In the genomic region with DNA sequence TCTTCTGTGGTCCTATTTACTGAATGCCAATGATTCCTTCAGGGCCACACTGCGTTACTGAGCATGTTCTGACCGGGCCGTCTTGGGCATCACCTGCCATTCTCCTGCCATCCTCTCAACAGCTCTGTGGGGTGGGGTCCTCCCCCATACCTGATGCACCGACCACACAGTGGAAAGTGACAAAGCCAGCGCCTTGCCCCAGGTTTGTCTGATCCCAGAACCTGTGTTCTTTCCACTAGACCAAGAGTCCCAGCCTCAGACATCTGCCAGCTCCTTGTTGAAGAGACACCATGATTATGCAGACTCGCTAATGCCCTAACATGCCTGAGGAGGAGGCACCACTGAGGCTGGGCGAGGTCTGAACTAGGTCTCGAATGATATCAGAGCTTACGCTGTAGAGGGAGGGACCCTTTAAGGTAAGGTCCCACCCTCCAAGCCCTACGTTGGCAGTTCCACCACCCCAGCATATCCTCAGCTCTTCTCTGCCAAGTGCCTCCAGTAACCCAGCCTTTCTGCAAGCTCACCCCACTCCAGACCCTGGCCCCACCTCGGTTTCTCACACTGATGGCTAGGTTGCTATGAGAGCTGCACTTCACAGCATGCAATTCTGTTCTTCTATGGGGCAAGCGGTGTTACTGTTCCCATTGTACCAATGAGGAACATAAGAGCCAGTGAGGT, we compare ENCODE assay signal across 18 cellular contexts.
"Had no signal": no experiment of that assay in that cellular context is flagged by ENCODE, and none has a peak within 500 bp of the region (broad histone marks: within the 10 kb centered on the region; RNA-seq: fewer than 3 reads in every experiment).

No MANE protein-coding gene starts in this region.

- H3K36me3 Mint-ChIP-seq: activated naive CD4-positive, alpha-beta T cell treated with anti-CD3 and anti-CD28 coated beads, Interleukin-2, amount 50 U/mL, for 72 hours; stimulated activated effector memory CD8-positive, alpha-beta T cell treated with anti-CD3 and anti-CD28 coated beads, Interleukin-12 subunit alpha, Interleukin-12 subunit beta, amount 100 ng/mL, for 72 hours had no signal

- DNase-seq: activated CD4-positive, alpha-beta memory T cell treated with anti-CD3 and anti-CD28 coated beads for 36 hours; activated T-cell treated with anti-CD3 and anti-CD28 coated beads, Interleukin-2, amount 50 U/mL, for 24 hours; central memory CD4-positive, alpha-beta T cell; effector CD4-positive, alpha-beta T cell; hippocampal formation; mesendoderm; nephron progenitor cell; right lobe of liver; SK-N-SH; stimulated activated CD4-positive, alpha-beta T cell treated with anti-CD3 and anti-CD28 coated beads, Interleukin-12 subunit alpha, Interleukin-12 subunit beta, amount 100 ng/mL, for 4 hours; T-helper 1 cell had no signal

- H3K4me2 ChIP-seq: SK-N-SH had no signal

- H3K9me3 Mint-ChIP-seq: activated CD4-positive, alpha-beta memory T cell treated with anti-CD3 and anti-CD28 coated beads for 36 hours; activated naive CD4-positive, alpha-beta T cell treated with anti-CD3 and anti-CD28 coated beads, Interleukin-2, amount 50 U/mL, for 72 hours; activated T-cell treated with anti-CD3 and anti-CD28 coated beads, Interleukin-2, amount 50 U/mL, for 24 hours; nephron progenitor cell; stimulated activated effector memory CD8-positive, alpha-beta T cell treated with anti-CD3 and anti-CD28 coated beads, Interleukin-12 subunit alpha, Interleukin-12 subunit beta, amount 100 ng/mL, for 72 hours had no signal

- H3K27ac ChIP-seq: coronary artery, esophagus muscularis mucosa, psoas muscle, right lobe of liver, tibial nerve, VCaP had no signal

- H3K4me1 ChIP-seq: esophagus muscularis mucosa, right lobe of liver, tibial nerve had no signal

- H3K27me3 ChIP-seq: esophagus muscularis mucosa, right lobe of liver, tibial nerve had no signal

- H3K36me3 ChIP-seq: right lobe of liver had no signal

- H3K9ac ChIP-seq: SK-N-SH had no signal

- H3K27me3 Mint-ChIP-seq: activated CD4-positive, alpha-beta memory T cell treated with anti-CD3 and anti-CD28 coated beads for 36 hours; activated T-cell treated with anti-CD3 and anti-CD28 coated beads, Interleukin-2, amount 50 U/mL, for 24 hours had no signal

- H3K9me3 ChIP-seq: esophagus muscularis mucosa, psoas muscle, right lobe of liver, SK-N-SH, tibial nerve had no signal

- H3K27ac Mint-ChIP-seq: activated CD4-positive, alpha-beta memory T cell treated with anti-CD3 and anti-CD28 coated beads for 36 hours; activated T-cell treated with anti-CD3 and anti-CD28 coated beads, Interleukin-2, amount 50 U/mL, for 24 hours; nephron progenitor cell had no signal

- H3K4me3 Mint-ChIP-seq: activated CD4-positive, alpha-beta memory T cell treated with anti-CD3 and anti-CD28 coated beads for 36 hours; activated T-cell treated with anti-CD3 and anti-CD28 coated beads, Interleukin-2, amount 50 U/mL, for 24 hours; nephron progenitor cell; stimulated activated effector memory CD8-positive, alpha-beta T cell treated with anti-CD3 and anti-CD28 coated beads, Interleukin-12 subunit alpha, Interleukin-12 subunit beta, amount 100 ng/mL, for 72 hours had no signal

- ATAC-seq: activated naive CD4-positive, alpha-beta T cell treated with anti-CD3 and anti-CD28 coated beads, Interleukin-2, amount 50 U/mL, for 72 hours; psoas muscle; right lobe of liver; stimulated activated effector memory CD8-positive, alpha-beta T cell treated with anti-CD3 and anti-CD28 coated beads, Interleukin-12 subunit alpha, Interleukin-12 subunit beta, amount 100 ng/mL, for 72 hours had no signal

- H3K4me3 ChIP-seq: coronary artery, esophagus muscularis mucosa, psoas muscle, right lobe of liver, tibial nerve had no signal
